In the genomic region with DNA sequence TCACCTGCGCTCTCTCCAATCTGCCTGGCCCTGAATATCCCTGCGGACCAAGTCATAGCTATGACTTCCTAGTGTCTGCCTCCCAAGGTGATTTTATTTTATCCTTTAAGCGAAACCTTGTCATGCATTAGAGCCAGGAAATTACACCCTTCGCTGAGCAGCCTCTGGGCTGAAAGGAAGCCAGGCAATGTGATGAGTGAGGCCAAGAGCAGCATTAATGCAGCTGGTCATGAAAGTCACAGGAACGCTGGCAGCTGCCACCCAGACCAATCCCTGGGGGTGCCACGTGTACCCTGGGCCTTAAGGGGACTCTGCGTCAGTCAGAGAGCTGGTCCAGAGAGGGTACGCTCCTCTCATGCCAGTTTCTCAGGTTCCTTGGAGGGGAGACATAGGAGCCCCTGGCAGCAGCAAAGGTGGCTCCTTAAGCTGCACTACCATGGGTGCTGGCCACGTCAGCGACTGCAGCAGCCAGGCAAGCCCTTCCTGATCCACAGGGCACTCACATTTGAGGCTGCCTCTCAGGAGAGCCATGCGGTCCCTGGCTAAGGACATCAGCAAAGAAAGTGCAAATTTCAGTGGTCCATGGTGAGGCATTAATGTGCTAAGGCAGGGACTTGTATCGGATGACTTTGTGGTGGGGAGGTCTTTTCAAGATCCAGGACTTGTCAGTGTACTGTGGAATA, we compare ENCODE assay signal across 16 cellular contexts. TPM values are rescaled to one million over a fixed set of nuclear protein-coding genes. Genes with fewer than 3 reads are reported as not detected.
"Had no signal": no experiment of that assay in that cellular context is flagged by ENCODE, and none has a peak within 500 bp of the region (broad histone marks: within the 10 kb centered on the region; RNA-seq: fewer than 3 reads in every experiment).

No MANE protein-coding gene starts in this region.

- H3K27ac ChIP-seq: brain microvascular endothelial cell, coronary artery, foreskin keratinocyte, hepatocyte, left ventricle myocardium inferior, skin epidermis, tibial nerve, VCaP had no signal

- H3K9me3 ChIP-seq: left ventricle myocardium inferior, tibial nerve had no signal

- H3K79me2 ChIP-seq: hepatocyte had no signal

- H3K4me1 Mint-ChIP-seq: central memory CD8-positive, alpha-beta T cell; naive thymus-derived CD4-positive, alpha-beta T cell had no signal

- H2AFZ ChIP-seq: hepatocyte had no signal

- H3K4me3 Mint-ChIP-seq: central memory CD8-positive, alpha-beta T cell; naive thymus-derived CD4-positive, alpha-beta T cell; stimulated activated naive CD8-positive, alpha-beta T cell treated with anti-CD3 and anti-CD28 coated beads, Interleukin-15, Interleukin-2, amounts not matched to agents 100 ng/mL and 50 ng/mL, for 24 hours had no signal

- H3K4me1 ChIP-seq: foreskin keratinocyte, left ventricle myocardium inferior, tibial nerve had no signal

- H3K27ac Mint-ChIP-seq: naive thymus-derived CD4-positive, alpha-beta T cell; stimulated activated naive CD8-positive, alpha-beta T cell treated with anti-CD3 and anti-CD28 coated beads, Interleukin-15, Interleukin-2, amounts not matched to agents 100 ng/mL and 50 ng/mL, for 24 hours had no signal

- H3K4me3 ChIP-seq: coronary artery, hepatocyte, left ventricle myocardium inferior, skin epidermis, tibial nerve had no signal

- H3K36me3 Mint-ChIP-seq: naive thymus-derived CD4-positive, alpha-beta T cell had no signal

- ATAC-seq: foreskin keratinocyte; naive thymus-derived CD4-positive, alpha-beta T cell had no signal

- H3K27me3 ChIP-seq: brain microvascular endothelial cell, foreskin keratinocyte, tibial nerve had no signal

- H3K36me3 ChIP-seq: brain microvascular endothelial cell, left ventricle myocardium inferior, tibial nerve had no signal

- H3K4me2 ChIP-seq: hepatocyte had no signal

- H3K9me3 Mint-ChIP-seq: central memory CD8-positive, alpha-beta T cell; naive thymus-derived CD4-positive, alpha-beta T cell; stimulated activated naive CD8-positive, alpha-beta T cell treated with anti-CD3 and anti-CD28 coated beads, Interleukin-15, Interleukin-2, amounts not matched to agents 100 ng/mL and 50 ng/mL, for 24 hours had no signal

- DNase-seq: activated CD4-positive, alpha-beta T cell treated with anti-CD3 and anti-CD28 coated beads for 1 hour; activated naive CD4-positive, alpha-beta T cell; brain microvascular endothelial cell; foreskin keratinocyte; left ventricle myocardium inferior; mammary epithelial cell; naive thymus-derived CD4-positive, alpha-beta T cell; SW 1271; T-helper 2 cell had no signal

RNA-seq across cellular contexts. Expression of a gene that starts 42.7 kb away (rescaled TPM):
- total RNA-seq: foreskin keratinocyte, mammary epithelial cell had no signal
- polyA plus RNA-seq: foreskin keratinocyte; mammary epithelial cell; naive thymus-derived CD4-positive, alpha-beta T cell had no signal
